Comparison of ENCODE assay signal across 30 cellular contexts in the genomic region with DNA sequence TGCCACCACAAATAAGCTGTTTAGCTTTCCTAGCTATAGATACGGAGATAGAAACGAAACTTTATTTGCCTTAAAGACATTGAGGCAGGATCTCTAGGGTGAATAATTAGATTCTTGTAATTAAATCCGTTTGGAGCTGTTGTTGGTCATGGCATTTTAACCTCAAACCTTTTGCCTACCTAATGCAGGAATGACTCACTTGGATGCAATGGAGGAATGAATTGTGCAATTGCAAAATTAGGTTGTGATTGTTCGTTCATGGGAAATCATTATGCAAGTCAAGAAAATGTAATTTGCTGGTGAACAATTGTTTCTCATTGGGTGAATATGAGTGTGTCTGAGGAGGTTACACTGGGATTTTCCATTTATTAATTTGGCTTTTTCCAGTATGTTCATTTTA.
DNase-seq lines count a peak whose midpoint lies in the region; ATAC-seq, FAIRE-seq and TF ChIP-seq lines count a peak whose summit lies in the region.
"Had no signal": no experiment of that assay in that cellular context is flagged by ENCODE, and none has a peak within 500 bp of the region (broad histone marks: within the 10 kb centered on the region; RNA-seq: fewer than 3 reads in every experiment).

No MANE protein-coding gene starts in this region.

- ATAC-seq in PC-3: no peak
- ATAC-seq: activated CD4-positive, CD25-positive, alpha-beta regulatory T cell treated with anti-CD3 and anti-CD28 coated beads, Interleukin-2, amount 50 U/mL, for 24 hours; naive thymus-derived CD8-positive, alpha-beta T cell; right lobe of liver had no signal

- no peak for FAIRE-seq in bronchial epithelial cell (lab: Jason Lieb, UNC)
- FAIRE-seq: GM12891 had no signal

- peak; percentile 69 for DNase-seq in HCEC 1CT
- DNase-seq in PC-3: peak; percentile 52
- peak; percentile 96 for DNase-seq in bronchial epithelial cell (ENCODE audit: low read depth)
- DNase-seq in kidney tubule cell (ENCODE audit: low spot score): peak; percentile 29
- no peak for DNase-seq in esophagus muscularis mucosa (ENCODE audit: extremely low spot score)
- DNase-seq in brain microvascular endothelial cell: no peak
- DNase-seq in NCI-H2196 (lab: John Stamatoyannopoulos, UW; ENCODE audit: unreplicated experiment): no peak
- no peak for DNase-seq in NAMALWA (ENCODE audit: low spot score)
- DNase-seq: activated CD4-positive, alpha-beta T cell treated with anti-CD3 and anti-CD28 coated beads, Interleukin-2, amount 50 U/mL, for 48 hours; activated CD8-positive, alpha-beta memory T cell treated with anti-CD3 and anti-CD28 coated beads, Interleukin-2, amount 50 U/mL, for 48 hours; activated naive CD4-positive, alpha-beta T cell treated with anti-CD3 and anti-CD28 coated beads, Interleukin-2, amount 10 ng/mL, durations not matched to agents 7 days and 5 days; adrenal gland; CD8-positive, alpha-beta memory T cell; colonic mucosa; effector CD4-positive, alpha-beta T cell; erythroblast; head of caudate nucleus; Karpas-422; kidney glomerular epithelial cell; naive thymus-derived CD8-positive, alpha-beta T cell; NCI-H1048; NCI-H1694; right lobe of liver; RPMI8226; stimulated activated CD4-positive, alpha-beta T cell treated with anti-CD3 and anti-CD28 coated beads, Interleukin-4, amount 100 ng/mL, for 24 hours had no signal

- no peaks in the 10 kb centered on the region for H3K9me3 ChIP-seq in PC-3 (ENCODE audit: low read length)
- no peaks in the 10 kb centered on the region for H3K9me3 ChIP-seq in esophagus muscularis mucosa
- H3K9me3 ChIP-seq: adrenal gland, colonic mucosa, HAP-1, right lobe of liver had no signal

- no peak for TF ChIP-seq EP300 in esophagus muscularis mucosa (IDR thresholded peaks at IDR 0.05)

- no TSS peak for BruUV-seq in PC-3 (replicated peaks; lab: Mats Ljungman, UMichigan)

- CTCF ChIA-PET in PC-3 (lab: Charles Lee): no interaction called here

- POLR2A ChIA-PET in PC-3 (lab: Charles Lee; ENCODE audit: unreplicated experiment): interaction anchor here (0.7 kb wide), 1 partner anchor 459 kb away, joined by 4 read pairs; no protein-coding TSS in a partner anchor

- H3K79me2 ChIP-seq in PC-3 (ENCODE audit: low read length): no peaks in the 10 kb centered on the region

- no peaks in the 10 kb centered on the region for H3K9me2 ChIP-seq in PC-3 (replicated peaks; ENCODE audit: low read length)

- H3F3A ChIP-seq in PC-3 (ENCODE audit: low read length, unreplicated experiment): no peaks in the 10 kb centered on the region

- peak overlapping the region; percentile 28 for H3K4me2 ChIP-seq in PC-3 (ENCODE audit: low read length)

- in situ Hi-C loops in brain microvascular endothelial cell (cut with HindIII; ENCODE audit: low pct_ligation_motif_present, low sequenced_read_pairs): no loop called here

- H3K4me1 ChIP-seq in PC-3 (ENCODE audit: insufficient read depth, low read length): no peaks in the 10 kb centered on the region; the same call in 1 of the 2 replicates
- no peaks in the 10 kb centered on the region for H3K4me1 ChIP-seq in esophagus muscularis mucosa
- H3K4me1 ChIP-seq: adrenal gland, colonic mucosa, HAP-1, right lobe of liver had no signal

- no peak for TF ChIP-seq POLR2A in esophagus muscularis mucosa (IDR thresholded peaks at IDR 0.05; ENCODE audit: low read depth)

- 45% methylated on average over 4 of the region's 4 CpGs for WGBS in esophagus muscularis mucosa

- H3K4me3 ChIP-seq in PC-3 (ENCODE audit: low read length) (no peak overlapping the region), bronchial epithelial cell (ENCODE audit: low read depth, low read length) (no peak overlapping the region), esophagus muscularis mucosa (no peak overlapping the region), brain microvascular endothelial cell (ENCODE audit: low read depth, low read length) (no peak overlapping the region)
- H3K4me3 ChIP-seq: adrenal gland, colonic mucosa, HAP-1, lung, right lobe of liver had no signal

- no peak for TF ChIP-seq CTCF in PC-3 (conservative IDR thresholded peaks at IDR 0.05; ENCODE audit: low read depth, low read length)
- TF ChIP-seq CTCF in bronchial epithelial cell (IDR thresholded peaks at IDR 0.05; ENCODE audit: insufficient read depth, low read length, severe bottlenecking): no peak
- TF ChIP-seq CTCF in esophagus muscularis mucosa (IDR thresholded peaks at IDR 0.05): no peak
- TF ChIP-seq CTCF in brain microvascular endothelial cell (IDR thresholded peaks at IDR 0.05; ENCODE audit: low read depth, low read length, missing control alignments): no peak

- intact Hi-C loops in PC-3 (cut with micrococcal nuclease): no loop called here
- intact Hi-C loops in esophagus muscularis mucosa (cut with DNase I): no loop called here

- no peaks in the 10 kb centered on the region for H3K36me3 ChIP-seq in PC-3 (ENCODE audit: low read depth, low read length)
- H3K36me3 ChIP-seq in bronchial epithelial cell (ENCODE audit: control insufficient read depth, insufficient read depth, low read length): no peaks in the 10 kb centered on the region
- no peaks in the 10 kb centered on the region for H3K36me3 ChIP-seq in esophagus muscularis mucosa
- no peaks in the 10 kb centered on the region for H3K36me3 ChIP-seq in brain microvascular endothelial cell (replicated peaks)
- H3K36me3 ChIP-seq: adrenal gland, colonic mucosa, HAP-1, right lobe of liver had no signal

- H4K20me1 ChIP-seq in PC-3 (ENCODE audit: low read length): no peaks in the 10 kb centered on the region

- H3K9ac ChIP-seq in PC-3 (ENCODE audit: low read length): no peak overlapping the region

- peaks cover 24% of the 10 kb centered on the region for H3K27me3 ChIP-seq in PC-3 (ENCODE audit: low read length)
- H3K27me3 ChIP-seq in bronchial epithelial cell (ENCODE audit: control insufficient read depth, insufficient read depth, low read length): no peaks in the 10 kb centered on the region
- no peaks in the 10 kb centered on the region for H3K27me3 ChIP-seq in esophagus muscularis mucosa
- H3K27me3 ChIP-seq in brain microvascular endothelial cell (replicated peaks): no peaks in the 10 kb centered on the region
- H3K27me3 ChIP-seq: adrenal gland, colonic mucosa, right lobe of liver had no signal

- no peak overlapping the region for H3K27ac ChIP-seq in PC-3 (ENCODE audit: low read length)
- H3K27ac ChIP-seq in esophagus muscularis mucosa (replicated peaks in 1 of 4): no peak overlapping the region
- H3K27ac ChIP-seq in brain microvascular endothelial cell: no peak overlapping the region
- H3K27ac ChIP-seq: adrenal gland, colonic mucosa, HL-60, right lobe of liver had no signal

- no peak overlapping the region for H2AFZ ChIP-seq in PC-3 (ENCODE audit: low read length)

Comparison
In these comparisons a context has a peak if more than half of its experiments do, and no peak if none do; other contexts are left out.
1. DNase-seq: peak in HCEC 1CT (single experiment), PC-3 (single experiment), bronchial epithelial cell (single experiment) and kidney tubule cell (single experiment); none in esophagus muscularis mucosa (single experiment), brain microvascular endothelial cell (single experiment), NCI-H2196 (single experiment) and NAMALWA (single experiment).